1 cellular context compared by ENCODE assay signal in the genomic region with DNA sequence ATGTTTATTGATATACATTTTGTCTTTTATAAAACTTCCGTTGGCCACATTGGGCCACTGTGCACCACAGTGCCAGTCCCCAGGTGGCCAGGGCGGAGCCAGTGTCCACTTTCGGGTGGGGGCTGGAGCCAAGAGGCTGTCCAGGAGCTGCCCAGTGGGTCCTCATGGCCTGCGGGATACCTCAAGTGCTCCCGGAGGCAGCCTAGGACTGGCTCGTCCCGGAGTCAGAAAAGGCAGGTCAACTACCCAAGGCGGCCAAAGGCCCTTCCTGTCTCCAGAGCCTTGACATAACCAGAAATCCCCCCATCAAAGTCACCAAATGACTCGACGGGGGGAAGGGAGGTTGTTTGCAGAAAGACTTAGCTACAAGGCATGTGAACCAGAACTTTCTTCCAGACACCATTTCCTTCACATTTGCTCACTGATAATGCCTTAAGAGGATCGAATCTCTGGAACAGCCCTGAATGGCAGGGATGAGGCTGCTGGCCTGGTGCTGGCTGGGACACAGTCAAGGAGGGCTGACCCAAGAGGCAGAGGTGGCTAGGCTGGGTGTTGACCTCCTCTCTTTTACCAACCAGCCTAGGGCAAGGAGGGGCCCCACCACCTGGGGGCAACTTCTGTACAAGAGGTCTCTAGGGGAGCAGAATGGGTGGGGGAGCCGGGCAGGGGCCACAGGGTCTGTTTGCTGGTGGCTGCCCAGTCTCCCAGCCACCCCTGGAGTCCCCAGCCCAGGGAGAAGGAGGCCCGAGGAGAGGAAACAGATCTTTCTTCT.
TF ChIP-seq lines count a peak whose summit lies in the region.

No MANE protein-coding gene starts in this region.

TF ChIP-seq in GM23338, 12 proteins besides CTCF, POLR2A, EP300 and RAD21:
- TF ChIP-seq, protein P1, sequence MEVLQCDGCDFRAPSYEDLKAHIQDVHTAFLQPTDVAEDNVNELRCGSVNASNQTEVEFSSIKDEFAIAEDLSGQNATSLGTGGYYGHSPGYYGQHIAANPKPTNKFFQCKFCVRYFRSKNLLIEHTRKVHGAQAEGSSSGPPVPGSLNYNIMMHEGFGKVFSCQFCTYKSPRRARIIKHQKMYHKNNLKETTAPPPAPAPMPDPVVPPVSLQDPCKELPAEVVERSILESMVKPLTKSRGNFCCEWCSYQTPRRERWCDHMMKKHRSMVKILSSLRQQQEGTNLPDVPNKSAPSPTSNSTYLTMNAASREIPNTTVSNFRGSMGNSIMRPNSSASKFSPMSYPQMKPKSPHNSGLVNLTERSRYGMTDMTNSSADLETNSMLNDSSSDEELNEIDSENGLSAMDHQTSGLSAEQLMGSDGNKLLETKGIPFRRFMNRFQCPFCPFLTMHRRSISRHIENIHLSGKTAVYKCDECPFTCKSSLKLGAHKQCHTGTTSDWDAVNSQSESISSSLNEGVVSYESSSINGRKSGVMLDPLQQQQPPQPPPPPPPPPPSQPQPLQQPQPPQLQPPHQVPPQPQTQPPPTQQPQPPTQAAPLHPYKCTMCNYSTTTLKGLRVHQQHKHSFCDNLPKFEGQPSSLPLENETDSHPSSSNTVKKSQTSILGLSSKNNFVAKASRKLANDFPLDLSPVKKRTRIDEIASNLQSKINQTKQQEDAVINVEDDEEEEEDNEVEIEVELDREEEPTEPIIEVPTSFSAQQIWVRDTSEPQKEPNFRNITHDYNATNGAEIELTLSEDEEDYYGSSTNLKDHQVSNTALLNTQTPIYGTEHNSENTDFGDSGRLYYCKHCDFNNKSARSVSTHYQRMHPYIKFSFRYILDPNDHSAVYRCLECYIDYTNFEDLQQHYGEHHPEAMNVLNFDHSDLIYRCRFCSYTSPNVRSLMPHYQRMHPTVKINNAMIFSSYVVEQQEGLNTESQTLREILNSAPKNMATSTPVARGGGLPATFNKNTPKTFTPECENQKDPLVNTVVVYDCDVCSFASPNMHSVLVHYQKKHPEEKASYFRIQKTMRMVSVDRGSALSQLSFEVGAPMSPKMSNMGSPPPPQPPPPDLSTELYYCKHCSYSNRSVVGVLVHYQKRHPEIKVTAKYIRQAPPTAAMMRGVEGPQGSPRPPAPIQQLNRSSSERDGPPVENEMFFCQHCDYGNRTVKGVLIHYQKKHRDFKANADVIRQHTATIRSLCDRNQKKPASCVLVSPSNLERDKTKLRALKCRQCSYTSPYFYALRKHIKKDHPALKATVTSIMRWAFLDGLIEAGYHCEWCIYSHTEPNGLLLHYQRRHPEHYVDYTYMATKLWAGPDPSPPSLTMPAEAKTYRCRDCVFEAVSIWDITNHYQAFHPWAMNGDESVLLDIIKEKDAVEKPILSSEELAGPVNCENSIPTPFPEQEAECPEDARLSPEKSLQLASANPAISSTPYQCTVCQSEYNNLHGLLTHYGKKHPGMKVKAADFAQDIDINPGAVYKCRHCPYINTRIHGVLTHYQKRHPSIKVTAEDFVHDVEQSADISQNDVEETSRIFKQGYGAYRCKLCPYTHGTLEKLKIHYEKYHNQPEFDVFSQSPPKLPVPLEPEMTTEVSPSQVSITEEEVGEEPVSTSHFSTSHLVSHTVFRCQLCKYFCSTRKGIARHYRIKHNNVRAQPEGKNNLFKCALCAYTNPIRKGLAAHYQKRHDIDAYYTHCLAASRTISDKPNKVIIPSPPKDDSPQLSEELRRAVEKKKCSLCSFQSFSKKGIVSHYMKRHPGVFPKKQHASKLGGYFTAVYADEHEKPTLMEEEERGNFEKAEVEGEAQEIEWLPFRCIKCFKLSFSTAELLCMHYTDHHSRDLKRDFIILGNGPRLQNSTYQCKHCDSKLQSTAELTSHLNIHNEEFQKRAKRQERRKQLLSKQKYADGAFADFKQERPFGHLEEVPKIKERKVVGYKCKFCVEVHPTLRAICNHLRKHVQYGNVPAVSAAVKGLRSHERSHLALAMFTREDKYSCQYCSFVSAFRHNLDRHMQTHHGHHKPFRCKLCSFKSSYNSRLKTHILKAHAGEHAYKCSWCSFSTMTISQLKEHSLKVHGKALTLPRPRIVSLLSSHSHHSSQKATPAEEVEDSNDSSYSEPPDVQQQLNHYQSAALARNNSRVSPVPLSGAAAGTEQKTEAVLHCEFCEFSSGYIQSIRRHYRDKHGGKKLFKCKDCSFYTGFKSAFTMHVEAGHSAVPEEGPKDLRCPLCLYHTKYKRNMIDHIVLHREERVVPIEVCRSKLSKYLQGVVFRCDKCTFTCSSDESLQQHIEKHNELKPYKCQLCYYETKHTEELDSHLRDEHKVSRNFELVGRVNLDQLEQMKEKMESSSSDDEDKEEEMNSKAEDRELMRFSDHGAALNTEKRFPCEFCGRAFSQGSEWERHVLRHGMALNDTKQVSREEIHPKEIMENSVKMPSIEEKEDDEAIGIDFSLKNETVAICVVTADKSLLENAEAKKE (CRISPR knock-in tag; IDR thresholded peaks at IDR 0.05) = no peak
- TF ChIP-seq EZH2 (IDR thresholded peaks at IDR 0.05; ENCODE audit: low read depth, unreplicated experiment) = no peak
- TF ChIP-seq ZNF114 (CRISPR knock-in tag; IDR thresholded peaks at IDR 0.05) = no peak
- no peak for TF ChIP-seq ZNF331 (CRISPR knock-in tag; IDR thresholded peaks at IDR 0.05; ENCODE audit: low read depth)
- TF ChIP-seq JUNB (IDR thresholded peaks at IDR 0.05; ENCODE audit: unreplicated experiment) = no peak
- no peak for TF ChIP-seq CREB1 (CRISPR knock-in tag; IDR thresholded peaks at IDR 0.05; ENCODE audit: low read depth)
- no peak for TF ChIP-seq REST (IDR thresholded peaks at IDR 0.05; ENCODE audit: unreplicated experiment)
- TF ChIP-seq, protein P2, sequence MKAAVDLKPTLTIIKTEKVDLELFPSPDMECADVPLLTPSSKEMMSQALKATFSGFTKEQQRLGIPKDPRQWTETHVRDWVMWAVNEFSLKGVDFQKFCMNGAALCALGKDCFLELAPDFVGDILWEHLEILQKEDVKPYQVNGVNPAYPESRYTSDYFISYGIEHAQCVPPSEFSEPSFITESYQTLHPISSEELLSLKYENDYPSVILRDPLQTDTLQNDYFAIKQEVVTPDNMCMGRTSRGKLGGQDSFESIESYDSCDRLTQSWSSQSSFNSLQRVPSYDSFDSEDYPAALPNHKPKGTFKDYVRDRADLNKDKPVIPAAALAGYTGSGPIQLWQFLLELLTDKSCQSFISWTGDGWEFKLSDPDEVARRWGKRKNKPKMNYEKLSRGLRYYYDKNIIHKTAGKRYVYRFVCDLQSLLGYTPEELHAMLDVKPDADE (IDR thresholded peaks at IDR 0.05) = no peak
- no peak for TF ChIP-seq EZH2phosphoT487 (IDR thresholded peaks at IDR 0.05; ENCODE audit: unreplicated experiment)
- no peak for TF ChIP-seq STAT1 (IDR thresholded peaks at IDR 0.05; ENCODE audit: unreplicated experiment)
